Comparison of ENCODE assay signal across 1 cellular context in the genomic region with DNA sequence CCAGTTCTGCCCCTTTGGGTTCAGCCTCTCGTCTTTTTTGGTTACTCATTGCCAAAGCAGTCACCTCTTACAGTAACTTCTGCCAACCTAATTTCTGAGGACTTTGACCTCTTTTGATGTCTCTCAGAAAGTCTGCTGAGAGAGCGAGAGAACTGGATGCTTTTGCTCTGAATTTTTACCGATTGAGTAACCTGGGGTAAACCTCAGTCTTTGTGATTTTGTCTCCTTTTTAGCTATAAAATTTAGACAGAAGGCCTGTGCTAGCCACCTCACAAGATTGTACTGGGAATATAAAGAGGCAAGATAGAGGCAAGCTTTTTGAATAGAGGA.
TF ChIP-seq lines count a peak whose summit lies in the region.

No MANE protein-coding gene starts in this region.

TF ChIP-seq in HepG2, 621 proteins besides CTCF, POLR2A, EP300 and RAD21 (continued from another document and continues in another):
- TF ChIP-seq ZNF383 (CRISPR knock-in tag; IDR thresholded peaks at IDR 0.05; ENCODE audit: borderline replicate concordance), result no peak
- no peak for TF ChIP-seq KAT7 (CRISPR knock-in tag; IDR thresholded peaks at IDR 0.05; ENCODE audit: borderline replicate concordance)
- TF ChIP-seq, protein P1, sequence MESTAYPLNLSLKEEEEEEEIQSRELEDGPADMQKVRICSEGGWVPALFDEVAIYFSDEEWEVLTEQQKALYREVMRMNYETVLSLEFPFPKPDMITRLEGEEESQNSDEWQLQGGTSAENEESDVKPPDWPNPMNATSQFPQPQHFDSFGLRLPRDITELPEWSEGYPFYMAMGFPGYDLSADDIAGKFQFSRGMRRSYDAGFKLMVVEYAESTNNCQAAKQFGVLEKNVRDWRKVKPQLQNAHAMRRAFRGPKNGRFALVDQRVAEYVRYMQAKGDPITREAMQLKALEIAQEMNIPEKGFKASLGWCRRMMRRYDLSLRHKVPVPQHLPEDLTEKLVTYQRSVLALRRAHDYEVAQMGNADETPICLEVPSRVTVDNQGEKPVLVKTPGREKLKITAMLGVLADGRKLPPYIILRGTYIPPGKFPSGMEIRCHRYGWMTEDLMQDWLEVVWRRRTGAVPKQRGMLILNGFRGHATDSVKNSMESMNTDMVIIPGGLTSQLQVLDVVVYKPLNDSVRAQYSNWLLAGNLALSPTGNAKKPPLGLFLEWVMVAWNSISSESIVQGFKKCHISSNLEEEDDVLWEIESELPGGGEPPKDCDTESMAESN (CRISPR knock-in tag; conservative IDR thresholded peaks at IDR 0.05), result no peak
- no peak; the same call in 1 of the 2 replicates for TF ChIP-seq ZFY (CRISPR knock-in tag; IDR thresholded peaks at IDR 0.05)
- peak; percentile 35; the same call in 1 of the 2 replicates for TF ChIP-seq MIER2 (CRISPR knock-in tag; IDR thresholded peaks at IDR 0.05)
- peak; percentile 52; the same call in 1 of the 2 replicates for TF ChIP-seq ETV5 (CRISPR knock-in tag; IDR thresholded peaks at IDR 0.05; ENCODE audit: borderline replicate concordance)
- 0 out of 2 replicates have a peak, but pooled peaks have one; percentile 50 for TF ChIP-seq SMARCE1 (IDR thresholded peaks at IDR 0.05; ENCODE audit: borderline replicate concordance)
- no peak for TF ChIP-seq ZNF674 (CRISPR knock-in tag; IDR thresholded peaks at IDR 0.05; ENCODE audit: low read depth)
- peak; percentile 45; the same call in 1 of the 2 replicates for TF ChIP-seq NR2C2 (CRISPR knock-in tag; IDR thresholded peaks at IDR 0.05; ENCODE audit: borderline replicate concordance)
- no peak for TF ChIP-seq KLF11 (CRISPR knock-in tag; IDR thresholded peaks at IDR 0.05)
- TF ChIP-seq, protein P2, sequence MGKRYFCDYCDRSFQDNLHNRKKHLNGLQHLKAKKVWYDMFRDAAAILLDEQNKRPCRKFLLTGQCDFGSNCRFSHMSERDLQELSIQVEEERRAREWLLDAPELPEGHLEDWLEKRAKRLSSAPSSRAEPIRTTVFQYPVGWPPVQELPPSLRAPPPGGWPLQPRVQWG (CRISPR knock-in tag; IDR thresholded peaks at IDR 0.05; ENCODE audit: borderline replicate concordance, low read depth), result no peak
- TF ChIP-seq MED8 (CRISPR knock-in tag; IDR thresholded peaks at IDR 0.05; ENCODE audit: insufficient replicate concordance), result peak; percentile 75
- TF ChIP-seq ZNF563 (CRISPR knock-in tag; IDR thresholded peaks at IDR 0.05), result no peak
- TF ChIP-seq, protein P3, sequence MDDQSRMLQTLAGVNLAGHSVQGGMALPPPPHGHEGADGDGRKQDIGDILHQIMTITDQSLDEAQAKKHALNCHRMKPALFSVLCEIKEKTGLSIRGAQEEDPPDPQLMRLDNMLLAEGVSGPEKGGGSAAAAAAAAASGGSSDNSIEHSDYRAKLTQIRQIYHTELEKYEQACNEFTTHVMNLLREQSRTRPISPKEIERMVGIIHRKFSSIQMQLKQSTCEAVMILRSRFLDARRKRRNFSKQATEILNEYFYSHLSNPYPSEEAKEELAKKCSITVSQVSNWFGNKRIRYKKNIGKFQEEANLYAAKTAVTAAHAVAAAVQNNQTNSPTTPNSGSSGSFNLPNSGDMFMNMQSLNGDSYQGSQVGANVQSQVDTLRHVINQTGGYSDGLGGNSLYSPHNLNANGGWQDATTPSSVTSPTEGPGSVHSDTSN (CRISPR knock-in tag; IDR thresholded peaks at IDR 0.05; ENCODE audit: borderline replicate concordance), result no peak
- TF ChIP-seq ZNF7 (CRISPR knock-in tag; IDR thresholded peaks at IDR 0.05), result peak; percentile 98
- no peak for TF ChIP-seq EZH2 (conservative IDR thresholded peaks at IDR 0.05; ENCODE audit: low read depth, low read length)
- no peak; the same call in 1 of the 2 replicates for TF ChIP-seq RXRA (CRISPR knock-in tag; IDR thresholded peaks at IDR 0.05)
- no peak for TF ChIP-seq ZBTB42 (CRISPR knock-in tag; IDR thresholded peaks at IDR 0.05)
- TF ChIP-seq EED (CRISPR knock-in tag; IDR thresholded peaks at IDR 0.05), result no peak
- no peak for TF ChIP-seq RFXANK (CRISPR knock-in tag; IDR thresholded peaks at IDR 0.05)
- peak; percentile 72; the same call in 1 of the 2 replicates for TF ChIP-seq KAT8 (CRISPR knock-in tag; IDR thresholded peaks at IDR 0.05)
- TF ChIP-seq, protein P4, sequence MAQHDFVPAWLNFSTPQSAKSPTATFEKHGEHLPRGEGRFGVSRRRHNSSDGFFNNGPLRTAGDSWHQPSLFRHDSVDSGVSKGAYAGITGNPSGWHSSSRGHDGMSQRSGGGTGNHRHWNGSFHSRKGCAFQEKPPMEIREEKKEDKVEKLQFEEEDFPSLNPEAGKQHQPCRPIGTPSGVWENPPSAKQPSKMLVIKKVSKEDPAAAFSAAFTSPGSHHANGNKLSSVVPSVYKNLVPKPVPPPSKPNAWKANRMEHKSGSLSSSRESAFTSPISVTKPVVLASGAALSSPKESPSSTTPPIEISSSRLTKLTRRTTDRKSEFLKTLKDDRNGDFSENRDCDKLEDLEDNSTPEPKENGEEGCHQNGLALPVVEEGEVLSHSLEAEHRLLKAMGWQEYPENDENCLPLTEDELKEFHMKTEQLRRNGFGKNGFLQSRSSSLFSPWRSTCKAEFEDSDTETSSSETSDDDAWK (CRISPR knock-in tag; IDR thresholded peaks at IDR 0.05), result no peak
- no peak for TF ChIP-seq MTF1 (CRISPR knock-in tag; IDR thresholded peaks at IDR 0.05)
- no peak for TF ChIP-seq PRPF4 (IDR thresholded peaks at IDR 0.05; ENCODE audit: low read depth, low read length, poor library complexity, severe bottlenecking)
- no peak for TF ChIP-seq CBX1 (IDR thresholded peaks at IDR 0.05; ENCODE audit: low read depth)
- TF ChIP-seq, protein P5, sequence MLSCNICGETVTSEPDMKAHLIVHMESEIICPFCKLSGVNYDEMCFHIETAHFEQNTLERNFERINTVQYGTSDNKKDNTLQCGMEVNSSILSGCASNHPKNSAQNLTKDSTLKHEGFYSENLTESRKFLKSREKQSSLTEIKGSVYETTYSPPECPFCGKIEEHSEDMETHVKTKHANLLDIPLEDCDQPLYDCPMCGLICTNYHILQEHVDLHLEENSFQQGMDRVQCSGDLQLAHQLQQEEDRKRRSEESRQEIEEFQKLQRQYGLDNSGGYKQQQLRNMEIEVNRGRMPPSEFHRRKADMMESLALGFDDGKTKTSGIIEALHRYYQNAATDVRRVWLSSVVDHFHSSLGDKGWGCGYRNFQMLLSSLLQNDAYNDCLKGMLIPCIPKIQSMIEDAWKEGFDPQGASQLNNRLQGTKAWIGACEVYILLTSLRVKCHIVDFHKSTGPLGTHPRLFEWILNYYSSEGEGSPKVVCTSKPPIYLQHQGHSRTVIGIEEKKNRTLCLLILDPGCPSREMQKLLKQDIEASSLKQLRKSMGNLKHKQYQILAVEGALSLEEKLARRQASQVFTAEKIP (CRISPR knock-in tag; IDR thresholded peaks at IDR 0.05; ENCODE audit: borderline replicate concordance), result no peak
- no peak for TF ChIP-seq MLLT10 (CRISPR knock-in tag; IDR thresholded peaks at IDR 0.05)
- TF ChIP-seq, protein P6, sequence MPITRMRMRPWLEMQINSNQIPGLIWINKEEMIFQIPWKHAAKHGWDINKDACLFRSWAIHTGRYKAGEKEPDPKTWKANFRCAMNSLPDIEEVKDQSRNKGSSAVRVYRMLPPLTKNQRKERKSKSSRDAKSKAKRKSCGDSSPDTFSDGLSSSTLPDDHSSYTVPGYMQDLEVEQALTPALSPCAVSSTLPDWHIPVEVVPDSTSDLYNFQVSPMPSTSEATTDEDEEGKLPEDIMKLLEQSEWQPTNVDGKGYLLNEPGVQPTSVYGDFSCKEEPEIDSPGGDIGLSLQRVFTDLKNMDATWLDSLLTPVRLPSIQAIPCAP (CRISPR knock-in tag; IDR thresholded peaks at IDR 0.05; ENCODE audit: low read depth), result no peak
- no peak for TF ChIP-seq SALL2 (CRISPR knock-in tag; IDR thresholded peaks at IDR 0.05)
- TF ChIP-seq FOXP1 (IDR thresholded peaks at IDR 0.05), result no peak
- TF ChIP-seq FOXP1 (CRISPR knock-in tag; IDR thresholded peaks at IDR 0.05), result peak; percentile 78; the same call in 1 of the 2 replicates
- TF ChIP-seq HNRNPK (IDR thresholded peaks at IDR 0.05; ENCODE audit: low read depth, low read length, poor library complexity, severe bottlenecking), result no peak
- TF ChIP-seq ZNF589 (CRISPR knock-in tag; conservative IDR thresholded peaks at IDR 0.05), result no peak
- TF ChIP-seq, protein P7, sequence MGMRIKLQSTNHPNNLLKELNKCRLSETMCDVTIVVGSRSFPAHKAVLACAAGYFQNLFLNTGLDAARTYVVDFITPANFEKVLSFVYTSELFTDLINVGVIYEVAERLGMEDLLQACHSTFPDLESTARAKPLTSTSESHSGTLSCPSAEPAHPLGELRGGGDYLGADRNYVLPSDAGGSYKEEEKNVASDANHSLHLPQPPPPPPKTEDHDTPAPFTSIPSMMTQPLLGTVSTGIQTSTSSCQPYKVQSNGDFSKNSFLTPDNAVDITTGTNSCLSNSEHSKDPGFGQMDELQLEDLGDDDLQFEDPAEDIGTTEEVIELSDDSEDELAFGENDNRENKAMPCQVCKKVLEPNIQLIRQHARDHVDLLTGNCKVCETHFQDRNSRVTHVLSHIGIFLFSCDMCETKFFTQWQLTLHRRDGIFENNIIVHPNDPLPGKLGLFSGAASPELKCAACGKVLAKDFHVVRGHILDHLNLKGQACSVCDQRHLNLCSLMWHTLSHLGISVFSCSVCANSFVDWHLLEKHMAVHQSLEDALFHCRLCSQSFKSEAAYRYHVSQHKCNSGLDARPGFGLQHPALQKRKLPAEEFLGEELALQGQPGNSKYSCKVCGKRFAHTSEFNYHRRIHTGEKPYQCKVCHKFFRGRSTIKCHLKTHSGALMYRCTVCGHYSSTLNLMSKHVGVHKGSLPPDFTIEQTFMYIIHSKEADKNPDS (CRISPR knock-in tag; IDR thresholded peaks at IDR 0.05), result no peak
- TF ChIP-seq, protein P8, sequence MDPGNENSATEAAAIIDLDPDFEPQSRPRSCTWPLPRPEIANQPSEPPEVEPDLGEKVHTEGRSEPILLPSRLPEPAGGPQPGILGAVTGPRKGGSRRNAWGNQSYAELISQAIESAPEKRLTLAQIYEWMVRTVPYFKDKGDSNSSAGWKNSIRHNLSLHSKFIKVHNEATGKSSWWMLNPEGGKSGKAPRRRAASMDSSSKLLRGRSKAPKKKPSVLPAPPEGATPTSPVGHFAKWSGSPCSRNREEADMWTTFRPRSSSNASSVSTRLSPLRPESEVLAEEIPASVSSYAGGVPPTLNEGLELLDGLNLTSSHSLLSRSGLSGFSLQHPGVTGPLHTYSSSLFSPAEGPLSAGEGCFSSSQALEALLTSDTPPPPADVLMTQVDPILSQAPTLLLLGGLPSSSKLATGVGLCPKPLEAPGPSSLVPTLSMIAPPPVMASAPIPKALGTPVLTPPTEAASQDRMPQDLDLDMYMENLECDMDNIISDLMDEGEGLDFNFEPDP (CRISPR knock-in tag; conservative IDR thresholded peaks at IDR 0.05), result no peak
- TF ChIP-seq CAMTA2 (CRISPR knock-in tag; IDR thresholded peaks at IDR 0.05; ENCODE audit: borderline replicate concordance), result no peak
- TF ChIP-seq ZNF207 (IDR thresholded peaks at IDR 0.05; ENCODE audit: borderline replicate concordance), result no peak
- TF ChIP-seq, protein P9, sequence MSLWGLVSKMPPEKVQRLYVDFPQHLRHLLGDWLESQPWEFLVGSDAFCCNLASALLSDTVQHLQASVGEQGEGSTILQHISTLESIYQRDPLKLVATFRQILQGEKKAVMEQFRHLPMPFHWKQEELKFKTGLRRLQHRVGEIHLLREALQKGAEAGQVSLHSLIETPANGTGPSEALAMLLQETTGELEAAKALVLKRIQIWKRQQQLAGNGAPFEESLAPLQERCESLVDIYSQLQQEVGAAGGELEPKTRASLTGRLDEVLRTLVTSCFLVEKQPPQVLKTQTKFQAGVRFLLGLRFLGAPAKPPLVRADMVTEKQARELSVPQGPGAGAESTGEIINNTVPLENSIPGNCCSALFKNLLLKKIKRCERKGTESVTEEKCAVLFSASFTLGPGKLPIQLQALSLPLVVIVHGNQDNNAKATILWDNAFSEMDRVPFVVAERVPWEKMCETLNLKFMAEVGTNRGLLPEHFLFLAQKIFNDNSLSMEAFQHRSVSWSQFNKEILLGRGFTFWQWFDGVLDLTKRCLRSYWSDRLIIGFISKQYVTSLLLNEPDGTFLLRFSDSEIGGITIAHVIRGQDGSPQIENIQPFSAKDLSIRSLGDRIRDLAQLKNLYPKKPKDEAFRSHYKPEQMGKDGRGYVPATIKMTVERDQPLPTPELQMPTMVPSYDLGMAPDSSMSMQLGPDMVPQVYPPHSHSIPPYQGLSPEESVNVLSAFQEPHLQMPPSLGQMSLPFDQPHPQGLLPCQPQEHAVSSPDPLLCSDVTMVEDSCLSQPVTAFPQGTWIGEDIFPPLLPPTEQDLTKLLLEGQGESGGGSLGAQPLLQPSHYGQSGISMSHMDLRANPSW (CRISPR knock-in tag; IDR thresholded peaks at IDR 0.05; ENCODE audit: borderline replicate concordance), result no peak
- TF ChIP-seq PHF5A (CRISPR knock-in tag; IDR thresholded peaks at IDR 0.05; ENCODE audit: low read depth, unreplicated experiment), result no peak
- TF ChIP-seq ZNF484 (CRISPR knock-in tag; IDR thresholded peaks at IDR 0.05; ENCODE audit: borderline replicate concordance, low read depth), result no peak
- TF ChIP-seq KMT2B (CRISPR knock-in tag; IDR thresholded peaks at IDR 0.05), result peak; percentile 61
- no peak for TF ChIP-seq FOXM1 (CRISPR knock-in tag; IDR thresholded peaks at IDR 0.05)
- no peak for TF ChIP-seq IRX3 (CRISPR knock-in tag; IDR thresholded peaks at IDR 0.05; ENCODE audit: borderline replicate concordance, low read depth)
- TF ChIP-seq ZNF850 (CRISPR knock-in tag; conservative IDR thresholded peaks at IDR 0.05), result no peak
- peak; percentile 92 for TF ChIP-seq MIER3 (CRISPR knock-in tag; IDR thresholded peaks at IDR 0.05; ENCODE audit: borderline replicate concordance)
- TF ChIP-seq ZNF629 (CRISPR knock-in tag; conservative IDR thresholded peaks at IDR 0.05), result peak; percentile 49; the same call in 1 of the 2 replicates
- TF ChIP-seq TEAD3 (CRISPR knock-in tag; optimal IDR thresholded peaks at IDR 0.05; ENCODE audit: borderline replicate concordance), result peak; percentile 85
- TF ChIP-seq ZNF496 (CRISPR knock-in tag; IDR thresholded peaks at IDR 0.05; ENCODE audit: insufficient replicate concordance), result no peak
- no peak; the same call in 1 of the 2 replicates for TF ChIP-seq ZMYM3 (CRISPR knock-in tag; IDR thresholded peaks at IDR 0.05)
- no peak for TF ChIP-seq NFE2 (CRISPR knock-in tag; IDR thresholded peaks at IDR 0.05)
- TF ChIP-seq KDM5B (CRISPR knock-in tag; IDR thresholded peaks at IDR 0.05; ENCODE audit: borderline replicate concordance), result no peak
- TF ChIP-seq ZNF782 (CRISPR knock-in tag; IDR thresholded peaks at IDR 0.05; ENCODE audit: borderline replicate concordance), result no peak
- no peak for TF ChIP-seq ZNF367 (CRISPR knock-in tag; IDR thresholded peaks at IDR 0.05; ENCODE audit: borderline replicate concordance)
- TF ChIP-seq, protein P10, sequence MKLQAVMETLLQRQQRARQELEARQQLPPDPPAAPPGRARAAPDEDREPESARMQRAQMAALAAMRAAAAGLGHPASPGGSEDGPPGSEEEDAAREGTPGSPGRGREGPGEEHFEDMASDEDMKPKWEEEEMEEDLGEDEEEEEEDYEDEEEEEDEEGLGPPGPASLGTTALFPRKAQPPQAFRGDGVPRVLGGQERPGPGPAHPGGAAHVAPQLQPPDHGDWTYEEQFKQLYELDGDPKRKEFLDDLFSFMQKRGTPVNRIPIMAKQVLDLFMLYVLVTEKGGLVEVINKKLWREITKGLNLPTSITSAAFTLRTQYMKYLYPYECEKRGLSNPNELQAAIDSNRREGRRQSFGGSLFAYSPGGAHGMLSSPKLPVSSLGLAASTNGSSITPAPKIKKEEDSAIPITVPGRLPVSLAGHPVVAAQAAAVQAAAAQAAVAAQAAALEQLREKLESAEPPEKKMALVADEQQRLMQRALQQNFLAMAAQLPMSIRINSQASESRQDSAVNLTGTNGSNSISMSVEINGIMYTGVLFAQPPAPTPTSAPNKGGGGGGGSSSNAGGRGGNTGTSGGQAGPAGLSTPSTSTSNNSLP (IDR thresholded peaks at IDR 0.05; ENCODE audit: low read depth, low read length), result peak; percentile 69
- no peak for TF ChIP-seq ZNF251 (CRISPR knock-in tag; IDR thresholded peaks at IDR 0.05)
- peak; percentile 52; the same call in 1 of the 2 replicates for TF ChIP-seq YEATS2 (CRISPR knock-in tag; IDR thresholded peaks at IDR 0.05; ENCODE audit: borderline replicate concordance)
